ENCODE assay signal across 1 cellular context in the genomic region with DNA sequence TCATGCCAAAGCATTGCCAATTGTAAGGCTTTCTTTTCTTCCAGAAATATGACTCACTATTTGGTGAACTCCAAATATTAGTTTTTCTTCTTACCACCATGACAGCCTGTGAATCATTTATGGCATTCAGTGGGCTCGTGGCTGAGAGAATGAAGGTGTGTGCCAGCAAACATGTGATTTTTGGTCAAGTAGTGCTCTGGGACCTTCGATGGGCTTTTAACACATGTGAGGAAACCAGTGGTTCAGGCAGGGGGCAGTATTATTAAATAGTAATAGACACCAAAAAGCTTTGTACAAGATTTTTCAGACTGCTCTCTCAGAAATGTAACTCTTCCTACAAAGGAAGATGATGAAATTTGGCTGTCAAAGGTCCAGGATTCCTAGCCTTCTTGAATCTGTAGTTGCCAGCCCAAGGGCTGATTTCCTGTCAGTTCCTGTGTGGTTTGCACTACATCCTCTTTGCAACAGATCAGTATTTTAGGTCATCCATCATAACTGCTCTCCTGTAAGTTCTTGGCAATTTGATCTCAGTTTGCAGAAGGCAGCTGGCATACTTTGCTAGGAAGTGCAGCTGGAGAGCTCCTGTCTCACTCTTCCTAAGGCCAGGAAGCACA.
A peak's percentile ranks its signal among the peaks of the same experiment; 100 is the strongest.
TF ChIP-seq lines count a peak whose summit lies in the region.

No MANE protein-coding gene starts in this region.

TF ChIP-seq in HCT116, 20 proteins besides CTCF, POLR2A, EP300 and RAD21 (continued from another document):
- TF ChIP-seq, protein P1, sequence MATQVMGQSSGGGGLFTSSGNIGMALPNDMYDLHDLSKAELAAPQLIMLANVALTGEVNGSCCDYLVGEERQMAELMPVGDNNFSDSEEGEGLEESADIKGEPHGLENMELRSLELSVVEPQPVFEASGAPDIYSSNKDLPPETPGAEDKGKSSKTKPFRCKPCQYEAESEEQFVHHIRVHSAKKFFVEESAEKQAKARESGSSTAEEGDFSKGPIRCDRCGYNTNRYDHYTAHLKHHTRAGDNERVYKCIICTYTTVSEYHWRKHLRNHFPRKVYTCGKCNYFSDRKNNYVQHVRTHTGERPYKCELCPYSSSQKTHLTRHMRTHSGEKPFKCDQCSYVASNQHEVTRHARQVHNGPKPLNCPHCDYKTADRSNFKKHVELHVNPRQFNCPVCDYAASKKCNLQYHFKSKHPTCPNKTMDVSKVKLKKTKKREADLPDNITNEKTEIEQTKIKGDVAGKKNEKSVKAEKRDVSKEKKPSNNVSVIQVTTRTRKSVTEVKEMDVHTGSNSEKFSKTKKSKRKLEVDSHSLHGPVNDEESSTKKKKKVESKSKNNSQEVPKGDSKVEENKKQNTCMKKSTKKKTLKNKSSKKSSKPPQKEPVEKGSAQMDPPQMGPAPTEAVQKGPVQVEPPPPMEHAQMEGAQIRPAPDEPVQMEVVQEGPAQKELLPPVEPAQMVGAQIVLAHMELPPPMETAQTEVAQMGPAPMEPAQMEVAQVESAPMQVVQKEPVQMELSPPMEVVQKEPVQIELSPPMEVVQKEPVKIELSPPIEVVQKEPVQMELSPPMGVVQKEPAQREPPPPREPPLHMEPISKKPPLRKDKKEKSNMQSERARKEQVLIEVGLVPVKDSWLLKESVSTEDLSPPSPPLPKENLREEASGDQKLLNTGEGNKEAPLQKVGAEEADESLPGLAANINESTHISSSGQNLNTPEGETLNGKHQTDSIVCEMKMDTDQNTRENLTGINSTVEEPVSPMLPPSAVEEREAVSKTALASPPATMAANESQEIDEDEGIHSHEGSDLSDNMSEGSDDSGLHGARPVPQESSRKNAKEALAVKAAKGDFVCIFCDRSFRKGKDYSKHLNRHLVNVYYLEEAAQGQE (IDR thresholded peaks at IDR 0.05; ENCODE audit: low read depth) = no peak
- TF ChIP-seq SP1 (IDR thresholded peaks at IDR 0.05; ENCODE audit: low read depth) (no peak), CEBPB (IDR thresholded peaks at IDR 0.05; ENCODE audit: low read depth) (peak; percentile 45; the same call in 1 of the 2 replicates), TCF7L2 (IDR thresholded peaks at IDR 0.05; ENCODE audit: borderline replicate concordance, extremely low read depth, insufficient read depth, insufficient read length) (no peak), ELF1 (IDR thresholded peaks at IDR 0.05; ENCODE audit: borderline replicate concordance, low read depth) (no peak), JUND (IDR thresholded peaks at IDR 0.05) (0 out of 2 replicates have a peak, but pooled peaks have one; percentile 18), EZH2 (IDR thresholded peaks at IDR 0.05) (no peak)
TF ChIP-seq in HCT116: peak in this region for 6.
